18 cellular contexts compared by ENCODE assay signal in the genomic region with DNA sequence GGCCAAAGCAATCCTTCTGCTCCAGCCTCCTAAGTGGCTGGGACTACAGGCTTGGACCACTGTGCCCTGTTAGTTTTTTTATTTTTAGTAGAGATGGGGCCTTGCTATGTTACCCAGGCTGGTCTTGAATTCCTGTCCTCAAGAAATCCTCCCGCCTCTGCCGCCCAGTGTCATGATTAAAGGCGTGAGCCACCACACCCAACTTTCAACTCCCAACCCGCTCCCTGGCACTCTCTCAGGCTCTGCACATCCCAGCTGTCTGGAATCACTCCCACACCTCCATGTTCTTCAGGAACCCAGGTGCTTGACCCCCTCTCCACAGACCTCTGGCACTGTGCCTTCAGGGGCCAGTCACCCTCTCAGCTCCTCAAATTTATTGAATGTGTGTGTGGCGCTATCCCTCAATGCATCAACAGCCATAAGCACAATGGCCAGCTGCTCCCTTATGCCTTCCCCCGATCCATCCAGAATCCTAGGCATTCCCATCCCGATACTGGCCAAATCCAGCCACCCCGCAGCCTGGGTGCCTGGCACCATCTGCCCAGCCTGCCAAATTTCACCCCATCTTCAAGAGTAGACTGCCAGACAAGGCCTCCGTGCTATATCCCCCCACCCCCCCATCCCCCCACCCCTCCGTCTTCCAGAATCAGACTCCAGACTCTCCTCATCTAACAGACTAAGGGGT. TPM values are rescaled to one million over a fixed set of nuclear protein-coding genes. Genes with fewer than 3 reads are reported as not detected.
"Had no signal": no experiment of that assay in that cellular context is flagged by ENCODE, and none has a peak within 500 bp of the region (broad histone marks: within the 10 kb centered on the region; RNA-seq: fewer than 3 reads in every experiment).

No MANE protein-coding gene starts in this region.

- H3K27me3 Mint-ChIP-seq: activated naive CD4-positive, alpha-beta T cell treated with anti-CD3 and anti-CD28 coated beads, Interleukin-2, amount 10 ng/mL, durations not matched to agents 7 days and 5 days; T-cell had no signal

- H3K27ac Mint-ChIP-seq: activated naive CD4-positive, alpha-beta T cell treated with anti-CD3 and anti-CD28 coated beads, Interleukin-2, amount 10 ng/mL, durations not matched to agents 7 days and 5 days; activated T-helper 2 cell treated with anti-CD3 and anti-CD28 coated beads, Interferon-gamma antibody, Interleukin-2, Interleukin-4, amounts not matched to agents 10 μg/mL and 5 μg/mL and 100 μg/mL, durations not matched to agents 14 hours and 24 hours and 36 hours; T-cell had no signal

- H3K79me2 ChIP-seq: hepatocyte had no signal

- H3K27me3 ChIP-seq: adrenal gland, pancreas, stomach, testis, upper lobe of right lung had no signal

- H3K36me3 ChIP-seq: adrenal gland, cardiac muscle cell, pancreas, upper lobe of right lung had no signal

- DNase-seq: activated CD4-positive, alpha-beta T cell treated with anti-CD3 and anti-CD28 coated beads for 1 hour; activated CD4-positive, alpha-beta T cell treated with anti-CD3 and anti-CD28 coated beads, Interleukin-2, amount 50 U/mL, for 4 hours; activated naive CD4-positive, alpha-beta T cell treated with anti-CD3 and anti-CD28 coated beads, Interleukin-2, amount 10 ng/mL, durations not matched to agents 7 days and 5 days; adrenal gland; lower lobe of right lung; midbrain; stimulated activated CD4-positive, alpha-beta T cell treated with anti-CD3 and anti-CD28 coated beads, Interleukin-12 subunit alpha, Interleukin-12 subunit beta, amount 100 ng/mL, for 4 hours; stimulated activated CD4-positive, alpha-beta T cell treated with anti-CD3 and anti-CD28 coated beads, Interleukin-2, amount 100 ng/mL, for 24 hours; stomach; T-cell; T1000; testis; upper lobe of right lung had no signal

- H3K4me2 ChIP-seq: hepatocyte had no signal

- H3K4me3 ChIP-seq: adrenal gland, cardiac muscle cell, hepatocyte, lower lobe of right lung, pancreas, stomach, testis, upper lobe of right lung had no signal

- H2AFZ ChIP-seq: hepatocyte had no signal

- H3K9me3 ChIP-seq: adrenal gland, lower lobe of right lung, pancreas, stomach, testis, upper lobe of right lung had no signal

- H3K9me3 Mint-ChIP-seq: activated naive CD4-positive, alpha-beta T cell treated with anti-CD3 and anti-CD28 coated beads, Interleukin-2, amount 10 ng/mL, durations not matched to agents 7 days and 5 days; activated T-helper 2 cell treated with anti-CD3 and anti-CD28 coated beads, Interferon-gamma antibody, Interleukin-2, Interleukin-4, amounts not matched to agents 10 μg/mL and 5 μg/mL and 100 μg/mL, durations not matched to agents 14 hours and 24 hours and 36 hours; T-cell had no signal

- H3K36me3 Mint-ChIP-seq: T-cell had no signal

- ATAC-seq: lower lobe of right lung, T-cell, upper lobe of right lung had no signal

- H3K27ac ChIP-seq: adrenal gland, cardiac muscle cell, hepatocyte, lower lobe of right lung, pancreas, testis, upper lobe of right lung had no signal

- H3K4me1 ChIP-seq: adrenal gland, lower lobe of right lung, testis, upper lobe of right lung had no signal

- H3K4me3 Mint-ChIP-seq: activated naive CD4-positive, alpha-beta T cell treated with anti-CD3 and anti-CD28 coated beads, Interleukin-2, amount 10 ng/mL, durations not matched to agents 7 days and 5 days; T-cell had no signal

RNA-seq across cellular contexts. Expression of a gene that starts 0.6 kb away (rescaled TPM):
- total RNA-seq: activated T-helper 2 cell treated with anti-CD3 and anti-CD28 coated beads, Interferon-gamma antibody, Interleukin-2, Interleukin-4, amounts not matched to agents 10 μg/mL and 5 μg/mL and 100 μg/mL, durations not matched to agents 14 hours and 24 hours and 36 hours had no signal
- polyA plus RNA-seq: cardiac muscle cell had no signal

RNA-seq across cellular contexts. Expression of a gene that starts 32.3 kb away (rescaled TPM):
- total RNA-seq: activated T-helper 2 cell treated with anti-CD3 and anti-CD28 coated beads, Interferon-gamma antibody, Interleukin-2, Interleukin-4, amounts not matched to agents 10 μg/mL and 5 μg/mL and 100 μg/mL, durations not matched to agents 14 hours and 24 hours and 36 hours; adrenal gland; cardiac muscle cell; hepatocyte; lower lobe of right lung; pancreas; renal cortical epithelial cell; T-cell; testis; upper lobe of right lung had no signal
- polyA plus RNA-seq: adrenal gland, cardiac muscle cell, hepatocyte, pancreas had no signal

RNA-seq across cellular contexts. Expression of a gene that starts 50.9 kb away (rescaled TPM):
- total RNA-seq: activated T-helper 2 cell treated with anti-CD3 and anti-CD28 coated beads, Interferon-gamma antibody, Interleukin-2, Interleukin-4, amounts not matched to agents 10 μg/mL and 5 μg/mL and 100 μg/mL, durations not matched to agents 14 hours and 24 hours and 36 hours; adrenal gland; cardiac muscle cell; hepatocyte; lower lobe of right lung; stomach; T-cell; upper lobe of right lung had no signal
- polyA plus RNA-seq: cardiac muscle cell, hepatocyte had no signal
